Comparison of ENCODE assay signal across 9 cellular contexts in genomic region chr9:37037137-37037743, GRCh38. TPM values are rescaled to one million over a fixed set of nuclear protein-coding genes. Genes with fewer than 3 reads are reported as not detected.
DNase-seq lines count a peak whose midpoint lies in the region; ATAC-seq and TF ChIP-seq lines count a peak whose summit lies in the region.
"Had no signal": no experiment of that assay in that cellular context is flagged by ENCODE, and none has a peak within 500 bp of the region (broad histone marks: within the 10 kb centered on the region; RNA-seq: fewer than 3 reads in every experiment).

No MANE protein-coding gene starts in this region.

- peaks cover 42% of the 10 kb centered on the region for H3K4me1 Mint-ChIP-seq in CD14-positive monocyte
- H3K4me1 Mint-ChIP-seq in activated T-cell treated with anti-CD3 and anti-CD28 coated beads, Interleukin-2, amount 50 U/mL, for 4 hours (ENCODE audit: low read depth), result peaks cover 36% of the 10 kb centered on the region

- TF ChIP-seq CTCF in CD14-positive monocyte (IDR thresholded peaks at IDR 0.05), result no peak
- TF ChIP-seq CTCF in HFF-Myc (IDR thresholded peaks at IDR 0.05; ENCODE audit: low read depth, low read length, missing control alignments), result no peak

- peak overlapping the region; percentile 88 to 97 for H3K4me3 Mint-ChIP-seq in CD14-positive monocyte
- H3K4me3 Mint-ChIP-seq in activated T-cell treated with anti-CD3 and anti-CD28 coated beads, Interleukin-2, amount 50 U/mL, for 4 hours, result peak overlapping the region; percentile 86

- H3K4me3 ChIP-seq in HFF-Myc (replicated peaks; ENCODE audit: low read depth, low read length), result peak overlapping the region; percentile 41
- H3K4me3 ChIP-seq in iPS-11a (ENCODE audit: low read depth, low read length), result peak overlapping the region; percentile 15
- peak overlapping the region; percentile 33 to 49 (median 38) for H3K4me3 ChIP-seq in skin epidermis

- ATAC-seq in activated T-cell treated with anti-CD3 and anti-CD28 coated beads, Interleukin-2, amount 50 U/mL, for 4 hours, result peak; percentile 39 to 42
- no peak for ATAC-seq in HG03521 (IDR thresholded peaks at IDR 0.05; ENCODE audit: unreplicated experiment)

- peaks cover 97 to 99% (median 98%) of the 10 kb centered on the region in 3 donors for H3K27me3 Mint-ChIP-seq in CD14-positive monocyte (ENCODE audit: low read depth in 3 of 3)
- peaks cover 85% of the 10 kb centered on the region for H3K27me3 Mint-ChIP-seq in activated T-cell treated with anti-CD3 and anti-CD28 coated beads, Interleukin-2, amount 50 U/mL, for 4 hours (ENCODE audit: low read depth)

- H3K27ac Mint-ChIP-seq in CD14-positive monocyte, result peak overlapping the region in 4 of 7 donors; percentile 21 to 74 (median 48)

- H3K9me3 Mint-ChIP-seq in CD14-positive monocyte, result peaks cover 4 to 45% (median 35%) of the 10 kb centered on the region in 7 donors
- no peaks in the 10 kb centered on the region for H3K9me3 Mint-ChIP-seq in activated T-cell treated with anti-CD3 and anti-CD28 coated beads, Interleukin-2, amount 50 U/mL, for 4 hours

- intact Hi-C loops in CD14-positive monocyte (cut with micrococcal nuclease), result loop anchor here in 1 of 2 donors (5.0 kb wide), 1 partner anchor 40 kb away; no protein-coding TSS in a partner anchor

- H3K36me3 Mint-ChIP-seq in CD14-positive monocyte, result peaks cover 11 to 18% of the 10 kb centered on the region in 2 donors
- H3K36me3 Mint-ChIP-seq in activated T-cell treated with anti-CD3 and anti-CD28 coated beads, Interleukin-2, amount 50 U/mL, for 4 hours (ENCODE audit: insufficient read depth), result peaks cover 7% of the 10 kb centered on the region

- H3K27ac ChIP-seq in skin epidermis, result peak overlapping the region in 2 of 21 experiments; percentile 27 to 80

- DNase-seq in CD14-positive monocyte (ENCODE audit: low spot score) (no peak), HFF-Myc (ENCODE audit: extremely low read depth, low read depth) (no peak), T1000 (lab: John Stamatoyannopoulos, UW) (no peak), activated gamma-delta T cell treated with Interleukin-2 at 50 U/mL for 16 hours (no peak)
- DNase-seq in activated T-cell treated with anti-CD3 and anti-CD28 coated beads, Interleukin-2, amount 50 U/mL, for 4 hours, result no peak

RNA-seq across cellular contexts. Expression of gene PAX5, which starts 3.2 kb away (rescaled TPM):
- polyA plus RNA-seq in CD14-positive monocyte, result under 1 TPM in 1 of 2 donors, not detected in 1; 0.03 TPM
- 1 to 10 TPM; 1.2 to 8.6 (median 1.7) TPM for total RNA-seq in activated T-cell treated with anti-CD3 and anti-CD28 coated beads, Interleukin-2, amount 50 U/mL, for 4 hours
- total RNA-seq: renal cortical epithelial cell had no signal
